In genomic region chr15:101664303-101664913, GRCh38 we compare ENCODE assay signal across 10 cellular contexts. TPM values are rescaled to one million over a fixed set of nuclear protein-coding genes. Genes with fewer than 3 reads are reported as not detected.
DNase-seq lines count a peak whose midpoint lies in the region; ATAC-seq, FAIRE-seq and TF ChIP-seq lines count a peak whose summit lies in the region.
"Had no signal": no experiment of that assay in that cellular context is flagged by ENCODE, and none has a peak within 500 bp of the region (broad histone marks: within the 10 kb centered on the region; RNA-seq: fewer than 3 reads in every experiment).

No MANE protein-coding gene starts in this region.

- H3K27me3 ChIP-seq in SU-DHL-6 (ENCODE audit: low read length) (no peaks in the 10 kb centered on the region), foreskin keratinocyte (no peaks in the 10 kb centered on the region), prostate gland (replicated peaks; ENCODE audit: insufficient read depth) (no peaks in the 10 kb centered on the region)

- FAIRE-seq in A549 (lab: Jason Lieb, UNC) (peak; percentile 43), kidney (lab: Jason Lieb, UNC) (no peak)

- no peak overlapping the region for H2AFZ ChIP-seq in SU-DHL-6 (ENCODE audit: low read depth, low read length, severe bottlenecking)

- H3K27ac ChIP-seq in A549 (no peak overlapping the region), SU-DHL-6 (ENCODE audit: low read depth, low read length) (no peak overlapping the region), foreskin keratinocyte (no peak overlapping the region), prostate gland (no peak overlapping the region), kidney (ENCODE audit: low read depth in 2 of 2, low read length in 2 of 2) (no peak overlapping the region)

- H3K4me1 ChIP-seq in A549: 0 out of 3 replicates have a peak, but pooled peaks cover under 1% of the 10 kb centered on the region
- H3K4me1 ChIP-seq in foreskin keratinocyte: no peaks in the 10 kb centered on the region
- H3K4me1 ChIP-seq in prostate gland (replicated peaks): no peaks in the 10 kb centered on the region
- H3K4me1 ChIP-seq in kidney (ENCODE audit: control insufficient read depth in 1 of 2, insufficient read depth in 1 of 2, low read depth in 1 of 2, low read length in 2 of 2): no peaks in the 10 kb centered on the region

- intact Hi-C loops in prostate gland (cut with DNase I): no loop called here
- intact Hi-C loops in kidney (cut with DNase I): no loop called here

- CTCF ChIA-PET in A549 (lab: Yijun Ruan, JAX): interaction anchor here (1.0 to 1.9 kb wide), 6 partner anchors 9 to 375 kb away, joined by 3 to 20 read pairs (median 4); no protein-coding TSS in a partner anchor

- H3K79me2 ChIP-seq in SU-DHL-6 (ENCODE audit: insufficient read depth, low read length): no peaks in the 10 kb centered on the region

- POLR2A ChIA-PET in A549 (lab: Yijun Ruan, JAX): no interaction called here

- H3K36me3 ChIP-seq in SU-DHL-6 (ENCODE audit: low read length) (no peaks in the 10 kb centered on the region), prostate gland (no peaks in the 10 kb centered on the region), kidney (ENCODE audit: control insufficient read depth in 1 of 2, insufficient read depth in 2 of 2, low read length in 2 of 2) (peaks cover 0 to 9% of the 10 kb centered on the region in 2 donors)

- WGBS in A549 (ENCODE audit: missing lambda C conversion rate): 41% methylated on average over 9 of the region's 9 CpGs
- 85% methylated on average over 9 of the region's 9 CpGs for WGBS in prostate gland

- H3K4me2 ChIP-seq in A549 (0 out of 3 replicates have a peak overlapping the region, but pooled peaks have one; percentile 19), SU-DHL-6 (ENCODE audit: low read depth, low read length, poor library complexity, severe bottlenecking) (no peak overlapping the region)

- DNase-seq in A549 (ENCODE audit: low read depth in 1 of 2, low spot score in 1 of 2) (peak; percentile 54), Daoy (ENCODE audit: low read depth) (peak; percentile 26), foreskin keratinocyte (peak in 1 of 2 donors; percentile 15), prostate gland (ENCODE audit: low spot score) (no peak), kidney (no peak)
- DNase-seq: activated CD4-positive, alpha-beta T cell treated with anti-CD3 and anti-CD28 coated beads, Interleukin-2, amount 50 U/mL, for 4 hours; central memory CD4-positive, alpha-beta T cell had no signal

- TF ChIP-seq CTCF in A549 (IDR thresholded peaks at IDR 0.05): peak; percentile 65
- TF ChIP-seq CTCF in SU-DHL-6 (IDR thresholded peaks at IDR 0.05; ENCODE audit: insufficient read depth, low read length, poor library complexity, severe bottlenecking): peak; percentile 24
- TF ChIP-seq CTCF in foreskin keratinocyte (conservative IDR thresholded peaks at IDR 0.05): peak; percentile 50
- TF ChIP-seq CTCF in prostate gland (IDR thresholded peaks at IDR 0.05): no peak
- TF ChIP-seq CTCF in kidney (IDR thresholded peaks at IDR 0.05; ENCODE audit: borderline replicate concordance, extremely low read depth, insufficient read depth): no peak

- TF ChIP-seq RAD21 in A549 (conservative IDR thresholded peaks at IDR 0.05 in 1 of 2, IDR thresholded peaks at IDR 0.05 in 1 of 2): peak; percentile 51 to 59; a peak in 4 of 5 replicates

- H3K4me3 ChIP-seq in A549: no peak overlapping the region
- no peak overlapping the region for H3K4me3 ChIP-seq in SU-DHL-6 (ENCODE audit: insufficient read depth, low read length, poor library complexity, severe bottlenecking)
- no peak overlapping the region for H3K4me3 ChIP-seq in prostate gland
- H3K4me3 ChIP-seq in kidney (ENCODE audit: low read length in 2 of 2): no peak overlapping the region

- no peaks in the 10 kb centered on the region for H3K9me2 ChIP-seq in SU-DHL-6 (replicated peaks; ENCODE audit: insufficient read depth, low read length)

- ATAC-seq in A549 (peak; percentile 90 to 97), foreskin keratinocyte (no peak), GM18858 (IDR thresholded peaks at IDR 0.05; ENCODE audit: unreplicated experiment) (no peak), HG02938 (IDR thresholded peaks at IDR 0.05; ENCODE audit: unreplicated experiment) (no peak)

- H4K20me1 ChIP-seq in SU-DHL-6 (ENCODE audit: low read depth, low read length): no peaks in the 10 kb centered on the region

- TF ChIP-seq EP300 in A549 (IDR thresholded peaks at IDR 0.05): no peak

- H3K9me3 ChIP-seq in A549: no peaks in the 10 kb centered on the region
- H3K9me3 ChIP-seq in SU-DHL-6 (ENCODE audit: insufficient read depth, low read length): 0 out of 2 replicates have a peak, but pooled peaks cover 4% of the 10 kb centered on the region
- no peaks in the 10 kb centered on the region for H3K9me3 ChIP-seq in prostate gland
- H3K9me3 ChIP-seq in kidney (ENCODE audit: control insufficient read depth in 1 of 2, low read length in 2 of 2): no peaks in the 10 kb centered on the region

- TF ChIP-seq POLR2A in A549 (IDR thresholded peaks at IDR 0.05; ENCODE audit: low read length) (no peak), prostate gland (IDR thresholded peaks at IDR 0.05) (no peak)

- H3K9ac ChIP-seq in SU-DHL-6 (ENCODE audit: low read length) (no peak overlapping the region), kidney (ENCODE audit: low read length in 2 of 2) (no peak overlapping the region)

- H3F3A ChIP-seq in SU-DHL-6 (ENCODE audit: insufficient read depth): no peaks in the 10 kb centered on the region

TF ChIP-seq in A549, 52 proteins besides CTCF, POLR2A, EP300 and RAD21:
- TF ChIP-seq POLR2AphosphoS2 (conservative IDR thresholded peaks at IDR 0.05; ENCODE audit: low read length) (no peak), SMC3 (IDR thresholded peaks at IDR 0.05) (peak; percentile 63)

RNA-seq across cellular contexts. Expression of gene TM2D3, which starts 12.2 kb away (rescaled TPM):
- polyA plus RNA-seq in A549 (2011; rRNA removed): 76.6 TPM in 2 replicates
- polyA plus RNA-seq in A549 (2012; cell fraction: cytosol; rRNA removed): 43.2 and 45.1 TPM in 2 replicates
- 44.9 and 58.5 TPM in 2 replicates for polyA plus RNA-seq in A549 (2012; cell fraction: nucleus; rRNA removed)
- 37.5 to 40.6 TPM (median 39.6 TPM) in 3 replicates for polyA plus RNA-seq in A549 (2017; fragmentation: RNase III; extraction: RNeasy Plus Mini Kit Qiagen cat#74134 plus additional on column Dnase treatment)
- polyA minus RNA-seq in A549 (2011; rRNA and poly(A)+ RNA removed): 54.6 and 60.5 TPM in 2 replicates
- total RNA-seq in Daoy (2014; rRNA removed; shearing (Covaris generic)): 37.4 and 52.5 TPM in 2 replicates
- 36.4 and 39.5 TPM in 2 replicates for total RNA-seq in foreskin keratinocyte
- polyA plus RNA-seq in foreskin keratinocyte: 36.8 and 37.5 TPM in 2 replicates
- total RNA-seq in prostate gland: 10 to 100 TPM; 48.6 to 67.0 TPM
- 48.7 TPM for total RNA-seq in kidney
- polyA plus RNA-seq in kidney (ENCODE audit: insufficient read depth, low read depth, low replicate concordance): 47.9 TPM

RNA-seq across cellular contexts. Expression of gene TARS3, which starts 59.9 kb away (rescaled TPM):
- polyA plus RNA-seq in A549 (2011; rRNA removed): 6.7 and 6.8 TPM in 2 replicates
- polyA plus RNA-seq in A549 (2012; cell fraction: cytosol; rRNA removed): 2.6 and 3.0 TPM in 2 replicates
- polyA plus RNA-seq in A549 (2012; cell fraction: nucleus; rRNA removed): 2.3 and 2.5 TPM in 2 replicates
- 9.5 to 11.2 TPM (median 10.1 TPM) in 3 replicates for polyA plus RNA-seq in A549 (2017; fragmentation: RNase III; extraction: RNeasy Plus Mini Kit Qiagen cat#74134 plus additional on column Dnase treatment)
- polyA minus RNA-seq in A549 (2011; rRNA and poly(A)+ RNA removed): 4.4 and 4.7 TPM in 2 replicates
- total RNA-seq in Daoy (2014; rRNA removed; shearing (Covaris generic)): 6.2 and 12.7 TPM in 2 replicates
- 6.8 and 8.0 TPM in 2 replicates for total RNA-seq in foreskin keratinocyte
- 3.2 and 4.5 TPM in 2 replicates for polyA plus RNA-seq in foreskin keratinocyte
- total RNA-seq in prostate gland: 10 to 100 TPM; 16.8 to 22.5 TPM
- total RNA-seq in kidney: 13.8 TPM
- 7.8 TPM for polyA plus RNA-seq in kidney (ENCODE audit: insufficient read depth, low read depth, low replicate concordance)

Comparison
In these comparisons a context has a peak if more than half of its experiments do, and no peak if none do; other contexts are left out.
1. ATAC-seq: peak in A549 (2 of 2); none in foreskin keratinocyte (single experiment), GM18858 (single experiment) and HG02938 (single experiment).
2. DNase-seq: peak in A549 (2 of 2) and Daoy (single experiment); none in prostate gland (single experiment) and kidney (single experiment).
3. CTCF ChIP-seq: peak in A549 (single experiment), SU-DHL-6 (single experiment) and foreskin keratinocyte (single experiment); none in prostate gland (0 of 4) and kidney (single experiment).